17 cellular contexts compared by ENCODE assay signal in the genomic region with DNA sequence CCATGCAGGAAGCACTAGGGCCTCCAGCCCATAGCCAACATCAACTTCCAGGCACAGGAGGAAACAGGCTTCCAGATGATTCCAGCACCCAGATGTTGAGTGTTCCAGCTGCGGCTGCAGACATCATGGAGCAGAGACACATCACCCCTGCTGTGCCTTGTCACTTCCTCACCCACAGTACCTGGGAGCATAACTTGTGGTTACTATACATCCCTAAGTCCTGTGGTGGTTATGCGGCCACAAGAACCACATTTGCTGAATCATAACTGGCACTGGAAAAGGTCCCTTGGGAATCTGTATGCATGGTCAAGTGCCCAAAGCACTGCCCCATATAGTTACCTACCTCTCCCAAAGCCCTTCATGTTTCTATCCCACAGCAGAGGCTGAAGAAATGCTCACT. TPM values are rescaled to one million over a fixed set of nuclear protein-coding genes. Genes with fewer than 3 reads are reported as not detected.
DNase-seq lines count a peak whose midpoint lies in the region; ATAC-seq, FAIRE-seq and TF ChIP-seq lines count a peak whose summit lies in the region.
"Had no signal": no experiment of that assay in that cellular context is flagged by ENCODE, and none has a peak within 500 bp of the region (broad histone marks: within the 10 kb centered on the region; RNA-seq: fewer than 3 reads in every experiment).

No MANE protein-coding gene starts in this region.

- 36% methylated on average over 2 of the region's 2 CpGs for WGBS in GM12878 (ENCODE audit: insufficient coverage, insufficient replicate concordance, low lambda C conversion rate, missing lambda C conversion rate)
- 78 to 89% methylated on average over 2 of the region's 2 CpGs for WGBS in heart right ventricle, 2 donors

- no peak overlapping the region for H3K27ac ChIP-seq in GM12878 (ENCODE audit: control insufficient read depth, insufficient read depth)
- H3K27ac ChIP-seq in osteoblast (ENCODE audit: low read depth, low read length) = no peak overlapping the region
- no peak overlapping the region for H3K27ac ChIP-seq in heart right ventricle
- H3K27ac ChIP-seq: gastrocnemius medialis, right lobe of liver, SJSA1 had no signal

- H2AFZ ChIP-seq in GM12878 (ENCODE audit: control insufficient read depth, low read depth, low read length) (no peak overlapping the region), osteoblast (ENCODE audit: low read length) (no peak overlapping the region)

- peaks cover 6% of the 10 kb centered on the region for H3K27me3 Mint-ChIP-seq in activated T-helper 1 cell treated with anti-CD3 and anti-CD28 coated beads, Interleukin-12 subunit alpha, Interleukin-12 subunit beta, Interleukin-2, Interleukin-4 antibody, amounts not matched to agents 30 ng/mL and 10 ng/mL and 1 ng/mL, durations not matched to agents 14 hours and 24 hours and 36 hours (ENCODE audit: insufficient read depth)

- H3K36me3 Mint-ChIP-seq in activated T-helper 1 cell treated with anti-CD3 and anti-CD28 coated beads, Interleukin-12 subunit alpha, Interleukin-12 subunit beta, Interleukin-2, Interleukin-4 antibody, amounts not matched to agents 30 ng/mL and 10 ng/mL and 1 ng/mL, durations not matched to agents 14 hours and 24 hours and 36 hours (ENCODE audit: low read depth) = no peaks in the 10 kb centered on the region
- H3K36me3 Mint-ChIP-seq: CD8-positive, alpha-beta T cell; natural killer cell had no signal

- ATAC-seq in GM12878 (no peak), heart right ventricle (no peak)
- ATAC-seq: CD8-positive, alpha-beta T cell; gastrocnemius medialis; natural killer cell; right lobe of liver had no signal

- H3K4me2 ChIP-seq in GM12878 (ENCODE audit: control insufficient read depth, insufficient read depth) (no peak overlapping the region), osteoblast (ENCODE audit: insufficient read depth, low read length) (no peak overlapping the region)

- H3K4me1 ChIP-seq in GM12878 (ENCODE audit: control insufficient read depth, insufficient read depth, low read length) (peaks cover 17% of the 10 kb centered on the region), osteoblast (ENCODE audit: insufficient read depth, low read length) (peaks cover 27% of the 10 kb centered on the region), heart right ventricle (peaks cover 0 to 8% (median 0%) of the 10 kb centered on the region in 9 donors)
- H3K4me1 ChIP-seq: gastrocnemius medialis, right lobe of liver had no signal

- CTCF ChIA-PET in GM12878 (lab: Yijun Ruan, JAX) = interaction anchor here (1.4 to 3.3 kb wide), 2 partner anchors 58 to 232 kb away, joined by 3 to 20 read pairs; no protein-coding TSS in a partner anchor

- DNase-seq in EH (ENCODE audit: low read depth) (peak; percentile 35), KBM-7 (peak; percentile 18), GM12878 (ENCODE audit: low read depth, low spot score) (no peak), osteoblast (ENCODE audit: insufficient read length, low spot score, missing footprints) (peak; percentile 73), putamen (ENCODE audit: low spot score) (no peak), CD1c-positive myeloid dendritic cell (ENCODE audit: extremely low spot score) (no peak), heart right ventricle (no peak)
- no peak for DNase-seq in activated T-helper 1 cell treated with anti-CD3 and anti-CD28 coated beads, Interleukin-12 subunit alpha, Interleukin-12 subunit beta, Interleukin-2, Interleukin-4 antibody, amounts not matched to agents 30 ng/mL and 10 ng/mL and 1 ng/mL, durations not matched to agents 14 hours and 24 hours and 36 hours (ENCODE audit: low spot score)
- DNase-seq: CD8-positive, alpha-beta T cell; gastrocnemius medialis; natural killer cell; NCI-H1436 treated with DMSO at 0.1 percent for 48 hours; NCI-H526 treated with DMSO at 0.1 percent for 48 hours; right lobe of liver had no signal

- no TSS peak for BruUV-seq in GM12878 (replicated peaks; lab: Mats Ljungman, UMichigan)

- TF ChIP-seq EP300 in GM12878 (IDR thresholded peaks at IDR 0.05; ENCODE audit: borderline replicate concordance in 1 of 2, control insufficient read depth in 1 of 2, low read depth in 2 of 2, low read length in 2 of 2) = no peak

- RAD21 ChIA-PET in GM12878 (lab: Charles Lee; ENCODE audit: unreplicated experiment) = no interaction called here

- POLR2A ChIA-PET in GM12878 (lab: Charles Lee) = no interaction called here

- no peaks in the 10 kb centered on the region; a peak in 1 of 4 replicates for H3K27me3 ChIP-seq in GM12878 (replicated peaks in 1 of 2; ENCODE audit: control insufficient read depth in 2 of 2, insufficient read depth in 2 of 2, low read length in 1 of 2)
- peaks cover 11% of the 10 kb centered on the region for H3K27me3 ChIP-seq in osteoblast (ENCODE audit: insufficient read depth, low read length)
- peaks cover 0 to 15% (median 0%) of the 10 kb centered on the region in 7 donors for H3K27me3 ChIP-seq in heart right ventricle
- H3K27me3 ChIP-seq: dorsolateral prefrontal cortex, gastrocnemius medialis, right lobe of liver, SJSA1 had no signal

- peaks cover 12% of the 10 kb centered on the region for H3K4me1 Mint-ChIP-seq in activated T-helper 1 cell treated with anti-CD3 and anti-CD28 coated beads, Interleukin-12 subunit alpha, Interleukin-12 subunit beta, Interleukin-2, Interleukin-4 antibody, amounts not matched to agents 30 ng/mL and 10 ng/mL and 1 ng/mL, durations not matched to agents 14 hours and 24 hours and 36 hours (ENCODE audit: low read depth)

- H3K36me3 ChIP-seq in GM12878 (ENCODE audit: control insufficient read depth in 2 of 2, insufficient read depth in 2 of 2, low read length in 1 of 2) (no peaks in the 10 kb centered on the region), osteoblast (ENCODE audit: insufficient read depth, low read length) (no peaks in the 10 kb centered on the region), heart right ventricle (no peaks in the 10 kb centered on the region)
- H3K36me3 ChIP-seq: gastrocnemius medialis, right lobe of liver, SJSA1 had no signal

- H3K4me3 ChIP-seq in GM12878 (no peak overlapping the region), osteoblast (ENCODE audit: insufficient read depth, low read length) (no peak overlapping the region), heart right ventricle (no peak overlapping the region)
- H3K4me3 ChIP-seq: dorsolateral prefrontal cortex, gastrocnemius medialis, right lobe of liver, SJSA1 had no signal

- no peak for TF ChIP-seq RAD21 in GM12878 (IDR thresholded peaks at IDR 0.05; ENCODE audit: insufficient read depth, low read depth, low read length)

- no peak overlapping the region for H3K4me3 Mint-ChIP-seq in activated T-helper 1 cell treated with anti-CD3 and anti-CD28 coated beads, Interleukin-12 subunit alpha, Interleukin-12 subunit beta, Interleukin-2, Interleukin-4 antibody, amounts not matched to agents 30 ng/mL and 10 ng/mL and 1 ng/mL, durations not matched to agents 14 hours and 24 hours and 36 hours
- H3K4me3 Mint-ChIP-seq: CD8-positive, alpha-beta T cell; natural killer cell had no signal

- H3K27ac Mint-ChIP-seq in activated T-helper 1 cell treated with anti-CD3 and anti-CD28 coated beads, Interleukin-12 subunit alpha, Interleukin-12 subunit beta, Interleukin-2, Interleukin-4 antibody, amounts not matched to agents 30 ng/mL and 10 ng/mL and 1 ng/mL, durations not matched to agents 14 hours and 24 hours and 36 hours = no peak overlapping the region
- H3K27ac Mint-ChIP-seq: CD8-positive, alpha-beta T cell had no signal

- no peak for TF ChIP-seq CTCF in GM12878 (IDR thresholded peaks at IDR 0.05 in 2 of 3, conservative IDR thresholded peaks at IDR 0.05 in 1 of 3; ENCODE audit: control insufficient read depth in 2 of 3, extremely low read depth in 1 of 3, insufficient read depth in 1 of 3, low read depth in 3 of 3, low read length in 3 of 3)
- TF ChIP-seq CTCF in osteoblast (IDR thresholded peaks at IDR 0.05; ENCODE audit: extremely low read depth, low read depth, low read length) = no peak
- no peak for TF ChIP-seq CTCF in heart right ventricle (IDR thresholded peaks at IDR 0.05)

- no peaks in the 10 kb centered on the region for H3K79me2 ChIP-seq in GM12878 (ENCODE audit: control insufficient read depth, insufficient read depth, low read length)
- no peaks in the 10 kb centered on the region for H3K79me2 ChIP-seq in osteoblast (ENCODE audit: insufficient read depth, low read length)

- SMC1A ChIA-PET in GM12878 (lab: Charles Lee; ENCODE audit: uncharacterized antibody, unreplicated experiment) = interaction anchor here (1.0 to 1.7 kb wide), 6 partner anchors 8 to 165 kb away, joined by 3 to 8 read pairs (median 4); no protein-coding TSS in a partner anchor

- no peak overlapping the region for H3K9ac ChIP-seq in GM12878 (ENCODE audit: control insufficient read depth, insufficient read depth, low read length)

- no peak for FAIRE-seq in GM12878 (lab: Jason Lieb, UNC)
- FAIRE-seq: HTR-8/SVneo had no signal

- peaks cover 2% of the 10 kb centered on the region for H3K9me3 Mint-ChIP-seq in activated T-helper 1 cell treated with anti-CD3 and anti-CD28 coated beads, Interleukin-12 subunit alpha, Interleukin-12 subunit beta, Interleukin-2, Interleukin-4 antibody, amounts not matched to agents 30 ng/mL and 10 ng/mL and 1 ng/mL, durations not matched to agents 14 hours and 24 hours and 36 hours
- H3K9me3 Mint-ChIP-seq: CD8-positive, alpha-beta T cell; natural killer cell had no signal

- H3K9me3 ChIP-seq in GM12878 (replicated peaks; ENCODE audit: control insufficient read depth, insufficient read depth, low read length) (peaks cover 4% of the 10 kb centered on the region; the same call in 1 of the 3 replicates), osteoblast (ENCODE audit: low read depth, low read length) (no peaks in the 10 kb centered on the region), heart right ventricle (peaks cover 0 to 3% (median 0%) of the 10 kb centered on the region in 11 donors)
- H3K9me3 ChIP-seq: gastrocnemius medialis, right lobe of liver, SJSA1 had no signal

- H4K20me1 ChIP-seq in GM12878 (ENCODE audit: control insufficient read depth, insufficient read depth) (no peaks in the 10 kb centered on the region), osteoblast (ENCODE audit: insufficient read depth, low read length) (peaks cover 6% of the 10 kb centered on the region)

- intact Hi-C loops in GM12878 (cut with micrococcal nuclease; ENCODE audit: unreplicated experiment) = no loop called here
- intact Hi-C loops in activated T-helper 1 cell treated with anti-CD3 and anti-CD28 coated beads, Interleukin-12 subunit alpha, Interleukin-12 subunit beta, Interleukin-2, Interleukin-4 antibody, amounts not matched to agents 30 ng/mL and 10 ng/mL and 1 ng/mL, durations not matched to agents 14 hours and 24 hours and 36 hours (cut with micrococcal nuclease) = no loop called here
- intact Hi-C loops in heart right ventricle (cut with DNase I) = no loop called here

- TF ChIP-seq POLR2A in GM12878 (IDR thresholded peaks at IDR 0.05; ENCODE audit: low read depth, low read length) = no peak

- in situ Hi-C loops in KBM-7 (cut with MboI; ENCODE audit: low pct_unique_long_range_greater_than_20kb, low sequenced_read_pairs) = no loop called here
- in situ Hi-C loops in GM12878 (cut with MboI) = no loop called here

RNA-seq across cellular contexts. Expression of gene WHRN, which starts 56.6 kb away (rescaled TPM):
- 110 and 114 TPM in 2 replicates for total RNA-seq in GM12878 (2013; cell fraction: nucleolus; rRNA removed)
- total RNA-seq in GM12878 (2014; rRNA removed) (0.33 and 0.34 TPM in 2 replicates), GM12878 (2014; rRNA removed; fragmentation: Illumina TruSeq; extraction: Trizol) (0.18 TPM in 2 replicates), GM12878 (2021) (0.98 and 1.2 TPM in 2 replicates), osteoblast (2.2 and 2.7 TPM in 2 replicates), heart right ventricle (1 to 10 TPM in 1 of 10 donors, under 1 TPM in 8, not detected in 1; 0.13 to 1.3 (median 0.51) TPM)
- 1.3 TPM for polyA plus RNA-seq in GM12878 (2011; ENCODE audit: low read depth)
- polyA plus RNA-seq in GM12878 (2011; rRNA removed) (9.9 and 18.2 TPM in 2 replicates), GM12878 (2014; fragmentation: Illumina TruSeq; extraction: Trizol) (0.17 and 0.29 TPM in 2 replicates), GM12878 (2014; fragmentation: Nextera tagmentation; extraction: Ambion mirVana) (under 1 TPM in 1 of 2 experiments, not detected in 1; 0.04 TPM), GM12878 (2014; rRNA removed) (0.82 and 0.86 TPM in 2 replicates), GM12878 (2016; fragmentation: Nextera tagmentation; extraction: Ambion mirVana) (1 to 10 TPM in 1 of 2 experiments, under 1 TPM in 1; 0.68 to 1.1 TPM), heart right ventricle (under 1 TPM; 0.58 to 0.59 TPM)
- polyA plus RNA-seq in GM12878 (2011; cell fraction: cytosol; rRNA removed) = 20.1 and 23.8 TPM in 2 replicates
- 247 and 273 TPM in 2 replicates for polyA plus RNA-seq in GM12878 (2011; cell fraction: nucleus; rRNA removed)
- 4.2 and 4.5 TPM in 2 replicates for polyA plus RNA-seq in GM12878 (2012)
- 7.0 and 17.7 TPM in 2 replicates for polyA minus RNA-seq in GM12878 (2011; rRNA and poly(A)+ RNA removed)
- polyA minus RNA-seq in GM12878 (2011; cell fraction: cytosol; rRNA and poly(A)+ RNA removed) = 6.4 and 12.8 TPM in 2 replicates
- polyA minus RNA-seq in GM12878 (2011; cell fraction: nucleus; rRNA and poly(A)+ RNA removed) = 54.9 and 86.5 TPM in 2 replicates
- total RNA-seq in activated T-helper 1 cell treated with anti-CD3 and anti-CD28 coated beads, Interleukin-12 subunit alpha, Interleukin-12 subunit beta, Interleukin-2, Interleukin-4 antibody, amounts not matched to agents 30 ng/mL and 10 ng/mL and 1 ng/mL, durations not matched to agents 14 hours and 24 hours and 36 hours = 2.2 and 2.4 TPM in 2 replicates

Comparison
In these comparisons a context has a peak if more than half of its experiments do, and no peak if none do; other contexts are left out.
1. DNase-seq: peak in EH (single experiment), KBM-7 (single experiment) and osteoblast (single experiment); none in GM12878 (single experiment), putamen (single experiment), CD1c-positive myeloid dendritic cell (single experiment), activated T-helper 1 cell treated with anti-CD3 and anti-CD28 coated beads, Interleukin-12 subunit alpha, Interleukin-12 subunit beta, Interleukin-2, Interleukin-4 antibody, amounts not matched to agents 30 ng/mL and 10 ng/mL and 1 ng/mL, durations not matched to agents 14 hours and 24 hours and 36 hours (single experiment) and heart right ventricle (0 of 2).